1 cellular context compared by ENCODE assay signal in the genomic region with DNA sequence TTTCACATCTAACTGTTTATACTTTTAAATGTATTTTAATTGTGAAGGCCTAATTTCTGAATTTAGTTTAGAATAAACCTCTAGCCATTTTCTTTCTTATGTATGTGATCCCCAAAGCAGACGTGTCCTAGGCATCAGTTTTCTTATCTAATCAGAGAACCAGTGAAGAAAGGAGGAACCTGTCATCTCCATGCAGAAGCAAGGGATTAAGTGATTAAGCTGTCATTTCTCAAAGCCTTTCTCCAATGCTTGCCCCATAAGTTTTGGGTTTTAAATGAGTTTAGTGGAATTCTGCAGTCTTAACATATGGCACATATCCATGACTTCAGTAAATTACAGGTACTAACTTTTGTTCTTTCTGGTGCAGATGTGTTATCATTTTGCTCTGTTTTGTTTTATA.
TF ChIP-seq lines count a peak whose summit lies in the region.

No MANE protein-coding gene starts in this region.

TF ChIP-seq in K562, 482 proteins besides CTCF, POLR2A, EP300 and RAD21 (continued from another document and continues in another):
- TF ChIP-seq MAZ (CRISPR knock-in tag; conservative IDR thresholded peaks at IDR 0.05 in 1 of 2, IDR thresholded peaks at IDR 0.05 in 1 of 2) (no peak), SMAD4 (CRISPR knock-in tag; conservative IDR thresholded peaks at IDR 0.05) (no peak), RFX1 (IDR thresholded peaks at IDR 0.05) (no peak), ZNF311 (CRISPR knock-in tag; IDR thresholded peaks at IDR 0.05) (no peak), TCF3 (CRISPR knock-in tag; IDR thresholded peaks at IDR 0.05) (peak; percentile 54), NFRKB (IDR thresholded peaks at IDR 0.05; ENCODE audit: low read depth) (no peak), TEAD4 (IDR thresholded peaks at IDR 0.05; ENCODE audit: low read length) (peak; percentile 58; the same call in 1 of the 2 replicates), TEAD4 (CRISPR knock-in tag; IDR thresholded peaks at IDR 0.05; ENCODE audit: borderline replicate concordance) (no peak), ZBTB8A (IDR thresholded peaks at IDR 0.05; ENCODE audit: partially characterized antibody) (no peak), SIN3B (IDR thresholded peaks at IDR 0.05; ENCODE audit: low read depth) (no peak), CXXC5 (CRISPR knock-in tag; IDR thresholded peaks at IDR 0.05) (no peak), NR1H2 (CRISPR knock-in tag; IDR thresholded peaks at IDR 0.05) (no peak), GATA2 (CRISPR knock-in tag; IDR thresholded peaks at IDR 0.05) (no peak), SMARCA4 (IDR thresholded peaks at IDR 0.05) (peak; percentile 69), ZBTB17 (CRISPR knock-in tag; IDR thresholded peaks at IDR 0.05) (no peak), NFE2 (IDR thresholded peaks at IDR 0.05; ENCODE audit: low read depth) (no peak), SIX5 (IDR thresholded peaks at IDR 0.05; ENCODE audit: borderline replicate concordance in 1 of 2, insufficient read depth in 1 of 2, low read depth in 1 of 2, low read length in 2 of 2) (no peak), POLR3G (IDR thresholded peaks at IDR 0.05; ENCODE audit: extremely low read depth, insufficient read length, insufficient replicate concordance) (no peak), ZNF224 (CRISPR knock-in tag; IDR thresholded peaks at IDR 0.05) (no peak), GABPB1 (CRISPR knock-in tag; IDR thresholded peaks at IDR 0.05) (no peak), MAFK (IDR thresholded peaks at IDR 0.05; ENCODE audit: low read length) (no peak), JUND (IDR thresholded peaks at IDR 0.05; ENCODE audit: borderline replicate concordance, low read depth, low read length) (no peak; the same call in 1 of the 2 replicates), JUND (tag; IDR thresholded peaks at IDR 0.05; ENCODE audit: borderline replicate concordance, low read depth, low read length) (peak; percentile 46; the same call in 1 of the 3 replicates), MEIS2 (IDR thresholded peaks at IDR 0.05; ENCODE audit: partially characterized antibody) (peak; percentile 95), GATAD2A (IDR thresholded peaks at IDR 0.05) (no peak), ZNF408 (CRISPR knock-in tag; IDR thresholded peaks at IDR 0.05; ENCODE audit: low read depth) (no peak), ZNF696 (CRISPR knock-in tag; conservative IDR thresholded peaks at IDR 0.05) (no peak), POU5F1 (IDR thresholded peaks at IDR 0.05; ENCODE audit: borderline replicate concordance, low read depth, low read length, partially characterized antibody) (no peak), CCNT2 (IDR thresholded peaks at IDR 0.05; ENCODE audit: borderline replicate concordance, extremely low read depth, insufficient read length, low read depth, low read length) (peak; percentile 38), CTBP1 (IDR thresholded peaks at IDR 0.05; ENCODE audit: borderline replicate concordance) (0 out of 2 replicates have a peak, but pooled peaks have one; percentile 25), NFIC (IDR thresholded peaks at IDR 0.05) (no peak), CREM (IDR thresholded peaks at IDR 0.05; ENCODE audit: low read depth) (0 out of 2 replicates have a peak, but pooled peaks have one; percentile 23), ZNF316 (IDR thresholded peaks at IDR 0.05) (no peak), JUN (IDR thresholded peaks at IDR 0.05; ENCODE audit: borderline replicate concordance, low read depth, low read length) (no peak), JUN (CRISPR knock-in tag; IDR thresholded peaks at IDR 0.05; ENCODE audit: borderline replicate concordance) (no peak), TFAM (CRISPR knock-in tag; conservative IDR thresholded peaks at IDR 0.05) (no peak), ZNF121 (CRISPR knock-in tag; conservative IDR thresholded peaks at IDR 0.05) (no peak), ZFP1 (CRISPR knock-in tag; IDR thresholded peaks at IDR 0.05) (no peak), LEF1 (IDR thresholded peaks at IDR 0.05) (peak; percentile 46; the same call in 1 of the 2 replicates), CBX1 (IDR thresholded peaks at IDR 0.05; ENCODE audit: low read depth) (no peak), TBP (optimal IDR thresholded peaks at IDR 0.05; ENCODE audit: low read depth, low read length) (no peak), MTA1 (IDR thresholded peaks at IDR 0.05; ENCODE audit: borderline replicate concordance) (no peak), HMG20A (CRISPR knock-in tag; conservative IDR thresholded peaks at IDR 0.05) (no peak), KLF10 (CRISPR knock-in tag; IDR thresholded peaks at IDR 0.05) (no peak), GTF2A2 (tag; IDR thresholded peaks at IDR 0.05) (no peak), ZNF232 (CRISPR knock-in tag; IDR thresholded peaks at IDR 0.05) (no peak), ARID2 (IDR thresholded peaks at IDR 0.05) (no peak), ZNF766 (CRISPR knock-in tag; conservative IDR thresholded peaks at IDR 0.05) (peak; percentile 84)
- TF ChIP-seq, protein P1, sequence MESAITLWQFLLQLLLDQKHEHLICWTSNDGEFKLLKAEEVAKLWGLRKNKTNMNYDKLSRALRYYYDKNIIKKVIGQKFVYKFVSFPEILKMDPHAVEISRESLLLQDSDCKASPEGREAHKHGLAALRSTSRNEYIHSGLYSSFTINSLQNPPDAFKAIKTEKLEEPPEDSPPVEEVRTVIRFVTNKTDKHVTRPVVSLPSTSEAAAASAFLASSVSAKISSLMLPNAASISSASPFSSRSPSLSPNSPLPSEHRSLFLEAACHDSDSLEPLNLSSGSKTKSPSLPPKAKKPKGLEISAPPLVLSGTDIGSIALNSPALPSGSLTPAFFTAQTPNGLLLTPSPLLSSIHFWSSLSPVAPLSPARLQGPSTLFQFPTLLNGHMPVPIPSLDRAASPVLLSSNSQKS (CRISPR knock-in tag; IDR thresholded peaks at IDR 0.05), result no peak
- TF ChIP-seq, protein P2, sequence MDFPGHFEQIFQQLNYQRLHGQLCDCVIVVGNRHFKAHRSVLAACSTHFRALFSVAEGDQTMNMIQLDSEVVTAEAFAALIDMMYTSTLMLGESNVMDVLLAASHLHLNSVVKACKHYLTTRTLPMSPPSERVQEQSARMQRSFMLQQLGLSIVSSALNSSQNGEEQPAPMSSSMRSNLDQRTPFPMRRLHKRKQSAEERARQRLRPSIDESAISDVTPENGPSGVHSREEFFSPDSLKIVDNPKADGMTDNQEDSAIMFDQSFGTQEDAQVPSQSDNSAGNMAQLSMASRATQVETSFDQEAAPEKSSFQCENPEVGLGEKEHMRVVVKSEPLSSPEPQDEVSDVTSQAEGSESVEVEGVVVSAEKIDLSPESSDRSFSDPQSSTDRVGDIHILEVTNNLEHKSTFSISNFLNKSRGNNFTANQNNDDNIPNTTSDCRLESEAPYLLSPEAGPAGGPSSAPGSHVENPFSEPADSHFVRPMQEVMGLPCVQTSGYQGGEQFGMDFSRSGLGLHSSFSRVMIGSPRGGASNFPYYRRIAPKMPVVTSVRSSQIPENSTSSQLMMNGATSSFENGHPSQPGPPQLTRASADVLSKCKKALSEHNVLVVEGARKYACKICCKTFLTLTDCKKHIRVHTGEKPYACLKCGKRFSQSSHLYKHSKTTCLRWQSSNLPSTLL (IDR thresholded peaks at IDR 0.05), result no peak
- TF ChIP-seq, protein P3, sequence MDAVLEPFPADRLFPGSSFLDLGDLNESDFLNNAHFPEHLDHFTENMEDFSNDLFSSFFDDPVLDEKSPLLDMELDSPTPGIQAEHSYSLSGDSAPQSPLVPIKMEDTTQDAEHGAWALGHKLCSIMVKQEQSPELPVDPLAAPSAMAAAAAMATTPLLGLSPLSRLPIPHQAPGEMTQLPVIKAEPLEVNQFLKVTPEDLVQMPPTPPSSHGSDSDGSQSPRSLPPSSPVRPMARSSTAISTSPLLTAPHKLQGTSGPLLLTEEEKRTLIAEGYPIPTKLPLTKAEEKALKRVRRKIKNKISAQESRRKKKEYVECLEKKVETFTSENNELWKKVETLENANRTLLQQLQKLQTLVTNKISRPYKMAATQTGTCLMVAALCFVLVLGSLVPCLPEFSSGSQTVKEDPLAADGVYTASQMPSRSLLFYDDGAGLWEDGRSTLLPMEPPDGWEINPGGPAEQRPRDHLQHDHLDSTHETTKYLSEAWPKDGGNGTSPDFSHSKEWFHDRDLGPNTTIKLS (IDR thresholded peaks at IDR 0.05; ENCODE audit: borderline replicate concordance, low read depth), result no peak
- TF ChIP-seq, protein P4, sequence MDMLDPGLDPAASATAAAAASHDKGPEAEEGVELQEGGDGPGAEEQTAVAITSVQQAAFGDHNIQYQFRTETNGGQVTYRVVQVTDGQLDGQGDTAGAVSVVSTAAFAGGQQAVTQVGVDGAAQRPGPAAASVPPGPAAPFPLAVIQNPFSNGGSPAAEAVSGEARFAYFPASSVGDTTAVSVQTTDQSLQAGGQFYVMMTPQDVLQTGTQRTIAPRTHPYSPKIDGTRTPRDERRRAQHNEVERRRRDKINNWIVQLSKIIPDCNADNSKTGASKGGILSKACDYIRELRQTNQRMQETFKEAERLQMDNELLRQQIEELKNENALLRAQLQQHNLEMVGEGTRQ (CRISPR knock-in tag; IDR thresholded peaks at IDR 0.05), result no peak
- TF ChIP-seq, protein P5, sequence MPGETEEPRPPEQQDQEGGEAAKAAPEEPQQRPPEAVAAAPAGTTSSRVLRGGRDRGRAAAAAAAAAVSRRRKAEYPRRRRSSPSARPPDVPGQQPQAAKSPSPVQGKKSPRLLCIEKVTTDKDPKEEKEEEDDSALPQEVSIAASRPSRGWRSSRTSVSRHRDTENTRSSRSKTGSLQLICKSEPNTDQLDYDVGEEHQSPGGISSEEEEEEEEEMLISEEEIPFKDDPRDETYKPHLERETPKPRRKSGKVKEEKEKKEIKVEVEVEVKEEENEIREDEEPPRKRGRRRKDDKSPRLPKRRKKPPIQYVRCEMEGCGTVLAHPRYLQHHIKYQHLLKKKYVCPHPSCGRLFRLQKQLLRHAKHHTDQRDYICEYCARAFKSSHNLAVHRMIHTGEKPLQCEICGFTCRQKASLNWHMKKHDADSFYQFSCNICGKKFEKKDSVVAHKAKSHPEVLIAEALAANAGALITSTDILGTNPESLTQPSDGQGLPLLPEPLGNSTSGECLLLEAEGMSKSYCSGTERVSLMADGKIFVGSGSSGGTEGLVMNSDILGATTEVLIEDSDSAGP (CRISPR knock-in tag; IDR thresholded peaks at IDR 0.05), result no peak
- TF ChIP-seq, protein P6, sequence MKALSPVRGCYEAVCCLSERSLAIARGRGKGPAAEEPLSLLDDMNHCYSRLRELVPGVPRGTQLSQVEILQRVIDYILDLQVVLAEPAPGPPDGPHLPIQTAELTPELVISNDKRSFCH (CRISPR knock-in tag; IDR thresholded peaks at IDR 0.05), result no peak
- TF ChIP-seq, protein P6 (tag; IDR thresholded peaks at IDR 0.05), result no peak
- TF ChIP-seq, protein P7, sequence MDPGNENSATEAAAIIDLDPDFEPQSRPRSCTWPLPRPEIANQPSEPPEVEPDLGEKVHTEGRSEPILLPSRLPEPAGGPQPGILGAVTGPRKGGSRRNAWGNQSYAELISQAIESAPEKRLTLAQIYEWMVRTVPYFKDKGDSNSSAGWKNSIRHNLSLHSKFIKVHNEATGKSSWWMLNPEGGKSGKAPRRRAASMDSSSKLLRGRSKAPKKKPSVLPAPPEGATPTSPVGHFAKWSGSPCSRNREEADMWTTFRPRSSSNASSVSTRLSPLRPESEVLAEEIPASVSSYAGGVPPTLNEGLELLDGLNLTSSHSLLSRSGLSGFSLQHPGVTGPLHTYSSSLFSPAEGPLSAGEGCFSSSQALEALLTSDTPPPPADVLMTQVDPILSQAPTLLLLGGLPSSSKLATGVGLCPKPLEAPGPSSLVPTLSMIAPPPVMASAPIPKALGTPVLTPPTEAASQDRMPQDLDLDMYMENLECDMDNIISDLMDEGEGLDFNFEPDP (CRISPR knock-in tag; IDR thresholded peaks at IDR 0.05), result no peak
- TF ChIP-seq, protein P8, sequence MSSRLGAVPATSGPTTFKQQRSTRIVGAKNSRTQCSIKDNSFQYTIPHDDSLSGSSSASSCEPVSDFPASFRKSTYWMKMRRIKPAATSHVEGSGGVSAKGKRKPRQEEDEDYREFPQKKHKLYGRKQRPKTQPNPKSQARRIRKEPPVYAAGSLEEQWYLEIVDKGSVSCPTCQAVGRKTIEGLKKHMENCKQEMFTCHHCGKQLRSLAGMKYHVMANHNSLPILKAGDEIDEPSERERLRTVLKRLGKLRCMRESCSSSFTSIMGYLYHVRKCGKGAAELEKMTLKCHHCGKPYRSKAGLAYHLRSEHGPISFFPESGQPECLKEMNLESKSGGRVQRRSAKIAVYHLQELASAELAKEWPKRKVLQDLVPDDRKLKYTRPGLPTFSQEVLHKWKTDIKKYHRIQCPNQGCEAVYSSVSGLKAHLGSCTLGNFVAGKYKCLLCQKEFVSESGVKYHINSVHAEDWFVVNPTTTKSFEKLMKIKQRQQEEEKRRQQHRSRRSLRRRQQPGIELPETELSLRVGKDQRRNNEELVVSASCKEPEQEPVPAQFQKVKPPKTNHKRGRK (tag; IDR thresholded peaks at IDR 0.05), result no peak
- TF ChIP-seq, protein P9, sequence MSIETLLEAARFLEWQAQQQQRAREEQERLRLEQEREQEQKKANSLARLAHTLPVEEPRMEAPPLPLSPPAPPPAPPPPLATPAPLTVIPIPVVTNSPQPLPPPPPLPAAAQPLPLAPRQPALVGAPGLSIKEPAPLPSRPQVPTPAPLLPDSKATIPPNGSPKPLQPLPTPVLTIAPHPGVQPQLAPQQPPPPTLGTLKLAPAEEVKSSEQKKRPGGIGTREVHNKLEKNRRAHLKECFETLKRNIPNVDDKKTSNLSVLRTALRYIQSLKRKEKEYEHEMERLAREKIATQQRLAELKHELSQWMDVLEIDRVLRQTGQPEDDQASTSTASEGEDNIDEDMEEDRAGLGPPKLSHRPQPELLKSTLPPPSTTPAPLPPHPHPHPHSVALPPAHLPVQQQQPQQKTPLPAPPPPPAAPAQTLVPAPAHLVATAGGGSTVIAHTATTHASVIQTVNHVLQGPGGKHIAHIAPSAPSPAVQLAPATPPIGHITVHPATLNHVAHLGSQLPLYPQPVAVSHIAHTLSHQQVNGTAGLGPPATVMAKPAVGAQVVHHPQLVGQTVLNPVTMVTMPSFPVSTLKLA (conservative IDR thresholded peaks at IDR 0.05), result 0 out of 4 replicates have a peak, but pooled peaks of 1 of the 2 experiments have one; percentile 18
- TF ChIP-seq, protein P10, sequence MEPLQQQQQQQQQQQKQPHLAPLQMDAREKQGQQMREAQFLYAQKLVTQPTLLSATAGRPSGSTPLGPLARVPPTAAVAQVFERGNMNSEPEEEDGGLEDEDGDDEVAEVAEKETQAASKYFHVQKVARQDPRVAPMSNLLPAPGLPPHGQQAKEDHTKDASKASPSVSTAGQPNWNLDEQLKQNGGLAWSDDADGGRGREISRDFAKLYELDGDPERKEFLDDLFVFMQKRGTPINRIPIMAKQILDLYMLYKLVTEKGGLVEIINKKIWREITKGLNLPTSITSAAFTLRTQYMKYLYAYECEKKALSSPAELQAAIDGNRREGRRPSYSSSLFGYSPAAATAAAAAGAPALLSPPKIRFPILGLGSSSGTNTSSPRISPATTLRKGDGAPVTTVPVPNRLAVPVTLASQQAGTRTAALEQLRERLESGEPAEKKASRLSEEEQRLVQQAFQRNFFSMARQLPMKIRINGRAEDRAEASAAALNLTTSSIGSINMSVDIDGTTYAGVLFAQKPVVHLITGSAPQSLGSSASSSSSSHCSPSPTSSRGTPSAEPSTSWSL (CRISPR knock-in tag; IDR thresholded peaks at IDR 0.05; ENCODE audit: borderline replicate concordance), result no peak
